ENCODE assay signal across 1 cellular context in genomic region chr14:68561531-68562007, GRCh38.
TF ChIP-seq lines count a peak whose summit lies in the region.

No MANE protein-coding gene starts in this region.

TF ChIP-seq in HepG2, 621 proteins besides CTCF, POLR2A, EP300 and RAD21 (continued from another document and continues in another):
- TF ChIP-seq ARID3A (IDR thresholded peaks at IDR 0.05; ENCODE audit: low read depth, low read length) (no peak), SALL1 (CRISPR knock-in tag; IDR thresholded peaks at IDR 0.05) (peak; percentile 49; the same call in 1 of the 2 replicates), KLF13 (CRISPR knock-in tag; IDR thresholded peaks at IDR 0.05) (no peak), KDM6A (CRISPR knock-in tag; IDR thresholded peaks at IDR 0.05; ENCODE audit: low read depth) (peak; percentile 24; the same call in 1 of the 2 replicates), ZNF335 (CRISPR knock-in tag; IDR thresholded peaks at IDR 0.05) (no peak), RFXAP (CRISPR knock-in tag; IDR thresholded peaks at IDR 0.05; ENCODE audit: borderline replicate concordance) (no peak), ZNF337 (CRISPR knock-in tag; IDR thresholded peaks at IDR 0.05; ENCODE audit: borderline replicate concordance, low read depth) (no peak), ZNF296 (CRISPR knock-in tag; conservative IDR thresholded peaks at IDR 0.05) (no peak), ZNF720 (CRISPR knock-in tag; IDR thresholded peaks at IDR 0.05) (no peak), CBX2 (IDR thresholded peaks at IDR 0.05; ENCODE audit: low read depth, low read length) (no peak), CBX2 (CRISPR knock-in tag; IDR thresholded peaks at IDR 0.05; ENCODE audit: low read depth) (no peak), ZBTB40 (IDR thresholded peaks at IDR 0.05) (no peak), ZBTB40 (CRISPR knock-in tag; IDR thresholded peaks at IDR 0.05) (0 out of 2 replicates have a peak, but pooled peaks have one; percentile 39), E2F2 (CRISPR knock-in tag; IDR thresholded peaks at IDR 0.05; ENCODE audit: borderline replicate concordance) (no peak), ZNF205 (CRISPR knock-in tag; IDR thresholded peaks at IDR 0.05) (0 out of 2 replicates have a peak, but pooled peaks have one; percentile 29), HMG20A (CRISPR knock-in tag; IDR thresholded peaks at IDR 0.05; ENCODE audit: borderline replicate concordance) (peak; percentile 46; the same call in 1 of the 2 replicates), KLF16 (CRISPR knock-in tag; IDR thresholded peaks at IDR 0.05) (no peak), ESRRA (CRISPR knock-in tag; IDR thresholded peaks at IDR 0.05; ENCODE audit: low read depth) (peak; percentile 66; the same call in 1 of the 2 replicates), ZNF891 (CRISPR knock-in tag; IDR thresholded peaks at IDR 0.05) (peak; percentile 69; the same call in 1 of the 2 replicates), ZNF143 (CRISPR knock-in tag; IDR thresholded peaks at IDR 0.05) (no peak), SOX5 (CRISPR knock-in tag; IDR thresholded peaks at IDR 0.05; ENCODE audit: borderline replicate concordance) (peak; percentile 81), ZNF292 (CRISPR knock-in tag; IDR thresholded peaks at IDR 0.05; ENCODE audit: borderline replicate concordance, low read depth) (peak; percentile 88), ZBTB42 (CRISPR knock-in tag; IDR thresholded peaks at IDR 0.05) (no peak), ERF (CRISPR knock-in tag; IDR thresholded peaks at IDR 0.05) (0 out of 2 replicates have a peak, but pooled peaks have one; percentile 49), ZNF318 (CRISPR knock-in tag; IDR thresholded peaks at IDR 0.05) (no peak), NFYB (CRISPR knock-in tag; IDR thresholded peaks at IDR 0.05) (0 out of 2 replicates have a peak, but pooled peaks have one; percentile 13), SATB2 (CRISPR knock-in tag; IDR thresholded peaks at IDR 0.05) (no peak), SMAD3 (CRISPR knock-in tag; IDR thresholded peaks at IDR 0.05) (no peak), ARNT (IDR thresholded peaks at IDR 0.05) (no peak), ZNF563 (CRISPR knock-in tag; IDR thresholded peaks at IDR 0.05) (peak; percentile 16; the same call in 1 of the 2 replicates), GPN1 (CRISPR knock-in tag; IDR thresholded peaks at IDR 0.05; ENCODE audit: borderline replicate concordance) (no peak), TCF7L2 (IDR thresholded peaks at IDR 0.05; ENCODE audit: low read depth, low read length) (no peak), ZBTB25 (CRISPR knock-in tag; IDR thresholded peaks at IDR 0.05) (peak; percentile 39; the same call in 1 of the 2 replicates), MED8 (CRISPR knock-in tag; IDR thresholded peaks at IDR 0.05; ENCODE audit: insufficient replicate concordance) (peak; percentile 28), EED (CRISPR knock-in tag; IDR thresholded peaks at IDR 0.05) (no peak), ZNF367 (CRISPR knock-in tag; IDR thresholded peaks at IDR 0.05; ENCODE audit: borderline replicate concordance) (no peak), JARID2 (CRISPR knock-in tag; IDR thresholded peaks at IDR 0.05; ENCODE audit: insufficient replicate concordance) (no peak)
